9 cellular contexts compared by ENCODE assay signal in genomic region chr14:47674546-47675238, GRCh38. TPM values are rescaled to one million over a fixed set of nuclear protein-coding genes. Genes with fewer than 3 reads are reported as not detected.
DNase-seq lines count a peak whose midpoint lies in the region; ATAC-seq and TF ChIP-seq lines count a peak whose summit lies in the region.
"Had no signal": no experiment of that assay in that cellular context is flagged by ENCODE, and none has a peak within 500 bp of the region (broad histone marks: within the 10 kb centered on the region; RNA-seq: fewer than 3 reads in every experiment).

No MANE protein-coding gene starts in this region.

- H3K9ac ChIP-seq in ES-I3 (ENCODE audit: low read depth, low read length) (peak overlapping the region; percentile 78; the same call in 1 of the 2 replicates), trophoblast cell (ENCODE audit: low read length) (no peak overlapping the region)

- peak overlapping the region; percentile 72 for H3K4me3 ChIP-seq in trophoblast cell (ENCODE audit: low read depth, low read length)

- H3K18ac ChIP-seq in trophoblast cell (ENCODE audit: low read length) = no peak overlapping the region

- ATAC-seq in HG02981 (IDR thresholded peaks at IDR 0.05; ENCODE audit: unreplicated experiment) = no peak

- DNase-seq in NCI-H1417 (lab: John Stamatoyannopoulos, UW) = peak in 2 of 3 experiments; percentile 56 to 60
- DNase-seq in head of caudate nucleus = peak in 39 of 42 donors; percentile 16 to 71 (median 47)
- no peak for DNase-seq in trophoblast cell
- DNase-seq in stimulated activated CD4-positive, alpha-beta T cell treated with anti-CD3 and anti-CD28 coated beads, Interleukin-15, amount 100 ng/mL, for 24 hours = no peak
- DNase-seq in GM20000 (ENCODE audit: low spot score) = no peak
- no peak for DNase-seq in AML-193 (lab: John Stamatoyannopoulos, UW)

- no peak for TF ChIP-seq CTCF in GM20000 (IDR thresholded peaks at IDR 0.05; ENCODE audit: extremely low read depth, missing control alignments)

- H3K4me1 ChIP-seq in ES-I3 (ENCODE audit: insufficient read depth, low read length) = peaks cover 3% of the 10 kb centered on the region; the same call in 1 of the 2 replicates
- H3K4me1 ChIP-seq in trophoblast cell (ENCODE audit: control insufficient read depth in 1 of 2, insufficient read depth in 2 of 2, low read length in 2 of 2) = peaks cover 15 to 16% of the 10 kb centered on the region in 2 experiments

- no peak overlapping the region for H3K14ac ChIP-seq in trophoblast cell (ENCODE audit: low read length)

- no peaks in the 10 kb centered on the region for H3K79me1 ChIP-seq in trophoblast cell (ENCODE audit: low read length)

- H3K9me3 ChIP-seq in ES-I3 (ENCODE audit: control insufficient read depth, insufficient read depth, low read length) (no peaks in the 10 kb centered on the region), trophoblast cell (ENCODE audit: insufficient read depth, low read depth, low read length) (no peaks in the 10 kb centered on the region)

- peak overlapping the region; percentile 98 for H3K4me2 ChIP-seq in trophoblast cell (ENCODE audit: low read length)

- H2BK12ac ChIP-seq in trophoblast cell (ENCODE audit: low read length) = no peak overlapping the region

- H4K8ac ChIP-seq in trophoblast cell (ENCODE audit: low read depth, low read length) = no peak overlapping the region

- no peak overlapping the region for H3K23ac ChIP-seq in trophoblast cell (ENCODE audit: low read length)

- H3K4ac ChIP-seq in trophoblast cell (ENCODE audit: low read depth, low read length) = no peak overlapping the region

- H3K36me3 ChIP-seq in ES-I3 (ENCODE audit: insufficient read depth, low read length) = no peaks in the 10 kb centered on the region
- H3K36me3 ChIP-seq in trophoblast cell (ENCODE audit: control insufficient read depth in 1 of 2, insufficient read depth in 2 of 2, low read length in 2 of 2) = no peaks in the 10 kb centered on the region

- H2AFZ ChIP-seq in trophoblast cell (ENCODE audit: insufficient read depth, low read length, poor library complexity) = peak overlapping the region; percentile 56

- WGBS in trophoblast cell (ENCODE audit: extremely low coverage, insufficient coverage, insufficient read length) = no CpG with 5 or more reads among the region's 71 CpGs

- no peak overlapping the region for H2BK5ac ChIP-seq in trophoblast cell (ENCODE audit: low read depth, low read length, poor library complexity)

- H3K27ac ChIP-seq in trophoblast cell (ENCODE audit: low read depth, low read length) = no peak overlapping the region

- peaks cover 46% of the 10 kb centered on the region for H3K27me3 ChIP-seq in trophoblast cell (ENCODE audit: insufficient read depth, low read length)

- no peaks in the 10 kb centered on the region for H3K79me2 ChIP-seq in trophoblast cell (ENCODE audit: control insufficient read depth, insufficient read depth, low read length, poor library complexity)

- no peak overlapping the region for H4K12ac ChIP-seq in trophoblast cell (ENCODE audit: low read depth, low read length)

- no peak overlapping the region for H2BK120ac ChIP-seq in trophoblast cell (ENCODE audit: insufficient read depth, low read length, poor library complexity)

- no peak overlapping the region for H2AK5ac ChIP-seq in trophoblast cell (ENCODE audit: low read length)

- intact Hi-C loops in head of caudate nucleus (cut with DNase I) = no loop called here

- no peak overlapping the region for H4K91ac ChIP-seq in trophoblast cell (ENCODE audit: low read depth, low read length)

RNA-seq across cellular contexts. Expression of gene MDGA2, which starts 0.7 kb away (rescaled TPM):
- polyA plus RNA-seq in trophoblast cell (2013) = 0.01 and 0.04 TPM in 2 replicates
- polyA plus RNA-seq: IgD-negative memory B cell had no signal

Comparison
In these comparisons a context has a peak if more than half of its experiments do, and no peak if none do; other contexts are left out.
1. DNase-seq: peak in NCI-H1417 (2 of 3) and head of caudate nucleus (39 of 42); none in trophoblast cell (0 of 2), stimulated activated CD4-positive, alpha-beta T cell treated with anti-CD3 and anti-CD28 coated beads, Interleukin-15, amount 100 ng/mL, for 24 hours (single experiment), GM20000 (single experiment) and AML-193 (0 of 2).